4 cellular contexts compared by ENCODE assay signal in the genomic region with DNA sequence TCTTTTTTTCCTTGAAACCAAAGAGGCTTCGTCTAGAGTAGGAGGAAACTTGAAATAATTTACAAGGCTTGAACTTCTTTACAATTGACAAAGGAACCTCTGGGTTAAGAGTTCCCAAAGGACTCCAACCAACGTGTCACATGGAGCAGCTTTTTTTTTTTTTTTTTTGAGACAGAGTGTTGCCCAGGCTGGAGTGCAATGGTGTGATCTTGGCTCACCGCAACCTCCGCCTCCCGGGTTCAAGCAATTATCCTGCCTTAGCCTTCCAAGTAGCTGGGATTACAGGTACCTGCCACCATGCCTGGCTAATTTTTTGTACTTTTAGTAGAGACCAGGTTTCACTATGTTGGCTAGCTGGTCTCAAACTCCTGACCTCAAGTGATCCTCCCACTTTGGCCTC. TPM values are rescaled to one million over a fixed set of nuclear protein-coding genes. Genes with fewer than 3 reads are reported as not detected.
"Had no signal": no experiment of that assay in that cellular context is flagged by ENCODE, and none has a peak within 500 bp of the region (broad histone marks: within the 10 kb centered on the region; RNA-seq: fewer than 3 reads in every experiment).

No MANE protein-coding gene starts in this region.

RNA-seq across cellular contexts. Expression of gene RAB44, which starts 43.2 kb away (rescaled TPM):
- total RNA-seq: M059J, PC-3, Right ventricle myocardium superior, SJSA1 had no signal
